39 cellular contexts compared by ENCODE assay signal in the genomic region with DNA sequence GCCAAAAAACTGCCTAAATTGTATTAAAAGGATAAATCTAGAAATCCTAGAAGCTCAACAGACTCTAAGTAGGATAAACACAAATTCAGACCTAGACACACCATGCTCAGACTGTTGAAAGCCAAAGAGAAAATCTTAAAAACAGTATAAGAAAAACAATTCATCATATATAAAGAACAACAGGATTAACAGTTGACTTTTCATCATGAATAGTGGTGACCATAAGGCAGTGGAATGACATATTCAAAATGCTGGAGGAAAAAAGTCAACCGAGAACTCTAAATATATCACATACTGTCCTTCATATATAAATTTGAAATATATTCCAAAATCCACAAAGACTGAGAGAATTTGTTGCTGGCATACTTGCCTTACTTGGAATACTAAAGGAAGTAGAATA.
"Had no signal": no experiment of that assay in that cellular context is flagged by ENCODE, and none has a peak within 500 bp of the region (broad histone marks: within the 10 kb centered on the region; RNA-seq: fewer than 3 reads in every experiment).

No MANE protein-coding gene starts in this region.

- H3K4me3 Mint-ChIP-seq: activated CD4-positive, alpha-beta memory T cell treated with anti-CD3 and anti-CD28 coated beads, Interleukin-2, amount 10 ng/mL, durations not matched to agents 7 days and 5 days; activated CD4-positive, alpha-beta T cell treated with anti-CD3 and anti-CD28 coated beads for 36 hours; activated CD4-positive, alpha-beta T cell treated with anti-CD3 and anti-CD28 coated beads, Interleukin-2, amount 10 ng/mL, durations not matched to agents 7 days and 5 days; activated CD8-positive, alpha-beta memory T cell treated with anti-CD3 and anti-CD28 coated beads, Interleukin-2, amount 10 ng/mL, durations not matched to agents 7 days and 5 days; activated CD8-positive, alpha-beta T cell treated with anti-CD3 and anti-CD28 coated beads, Interleukin-2, amount 10 ng/mL, durations not matched to agents 7 days and 5 days; activated naive CD4-positive, alpha-beta T cell treated with anti-CD3 and anti-CD28 coated beads, Interleukin-2, amount 10 ng/mL, durations not matched to agents 7 days and 5 days; activated naive CD4-positive, alpha-beta T cell treated with anti-CD3 and anti-CD28 coated beads, Interleukin-2, amount 50 U/mL, for 24 hours; activated naive CD8-positive, alpha-beta T cell; activated naive CD8-positive, alpha-beta T cell treated with anti-CD3 and anti-CD28 coated beads, Interleukin-2, amount 10 ng/mL, durations not matched to agents 7 days and 5 days; activated naive CD8-positive, alpha-beta T cell treated with anti-CD3 and anti-CD28 coated beads, Interleukin-2, amount 50 U/mL, for 24 hours; activated T-cell treated with anti-CD3 and anti-CD28 coated beads, Interleukin-2, amount 50 U/mL, for 24 hours; activated T-helper 17 cell treated with anti-CD3 and anti-CD28 coated beads, Interleukin-2, amount 50 U/mL, for 72 hours; brain; central memory CD8-positive, alpha-beta T cell; T-helper 1 cell treated with Interleukin-12 subunit alpha and Interleukin-12 subunit beta and Interleukin-4 antibody, amounts not matched to agents 30 μg/mL and 1 μg/mL, for 36 hours; T-helper 2 cell treated with Interferon-gamma antibody and Interleukin-4, amounts not matched to agents 5 μg/mL and 100 μg/mL, for 36 hours had no signal

- H3K4me1 ChIP-seq: ascending aorta had no signal

- ATAC-seq: activated CD4-positive, alpha-beta T cell treated with anti-CD3 and anti-CD28 coated beads for 36 hours; activated CD4-positive, CD25-positive, alpha-beta regulatory T cell treated with anti-CD3 and anti-CD28 coated beads, Interleukin-2, amount 50 U/mL, for 24 hours; activated CD8-positive, alpha-beta memory T cell treated with anti-CD3 and anti-CD28 coated beads, Interleukin-2, amount 10 ng/mL, durations not matched to agents 7 days and 5 days; activated CD8-positive, alpha-beta T cell treated with anti-CD3 and anti-CD28 coated beads, Interleukin-2, amount 10 ng/mL, durations not matched to agents 7 days and 5 days; activated naive CD8-positive, alpha-beta T cell treated with anti-CD3 and anti-CD28 coated beads, Interleukin-2, amount 50 U/mL, for 24 hours; activated T-helper 17 cell treated with anti-CD3 and anti-CD28 coated beads, Interleukin-2, amount 50 U/mL, for 72 hours had no signal

- H3K4me1 Mint-ChIP-seq: activated CD4-positive, alpha-beta memory T cell treated with anti-CD3 and anti-CD28 coated beads, Interleukin-2, amount 10 ng/mL, durations not matched to agents 7 days and 5 days; activated CD4-positive, alpha-beta T cell treated with anti-CD3 and anti-CD28 coated beads for 36 hours; activated CD4-positive, alpha-beta T cell treated with anti-CD3 and anti-CD28 coated beads, Interleukin-2, amount 10 ng/mL, durations not matched to agents 7 days and 5 days; activated CD8-positive, alpha-beta memory T cell treated with anti-CD3 and anti-CD28 coated beads, Interleukin-2, amount 10 ng/mL, durations not matched to agents 7 days and 5 days; activated naive CD4-positive, alpha-beta T cell treated with anti-CD3 and anti-CD28 coated beads, Interleukin-2, amount 10 ng/mL, durations not matched to agents 7 days and 5 days; activated naive CD4-positive, alpha-beta T cell treated with anti-CD3 and anti-CD28 coated beads, Interleukin-2, amount 50 U/mL, for 24 hours; activated naive CD8-positive, alpha-beta T cell treated with anti-CD3 and anti-CD28 coated beads, Interleukin-2, amount 10 ng/mL, durations not matched to agents 7 days and 5 days; activated naive CD8-positive, alpha-beta T cell treated with anti-CD3 and anti-CD28 coated beads, Interleukin-2, amount 50 U/mL, for 24 hours; activated T-helper 17 cell treated with anti-CD3 and anti-CD28 coated beads, Interleukin-2, amount 50 U/mL, for 72 hours; brain; central memory CD8-positive, alpha-beta T cell had no signal

- H3K27me3 ChIP-seq: ascending aorta, cardiac muscle cell had no signal

- H3K27me3 Mint-ChIP-seq: activated CD4-positive, alpha-beta memory T cell treated with anti-CD3 and anti-CD28 coated beads, Interleukin-2, amount 10 ng/mL, durations not matched to agents 7 days and 5 days; activated CD4-positive, alpha-beta T cell treated with anti-CD3 and anti-CD28 coated beads for 36 hours; activated CD4-positive, alpha-beta T cell treated with anti-CD3 and anti-CD28 coated beads, Interleukin-2, amount 10 ng/mL, durations not matched to agents 7 days and 5 days; activated CD8-positive, alpha-beta memory T cell treated with anti-CD3 and anti-CD28 coated beads, Interleukin-2, amount 10 ng/mL, durations not matched to agents 7 days and 5 days; activated naive CD4-positive, alpha-beta T cell treated with anti-CD3 and anti-CD28 coated beads, Interleukin-2, amount 10 ng/mL, durations not matched to agents 7 days and 5 days; activated naive CD4-positive, alpha-beta T cell treated with anti-CD3 and anti-CD28 coated beads, Interleukin-2, amount 50 U/mL, for 24 hours; activated naive CD8-positive, alpha-beta T cell; activated naive CD8-positive, alpha-beta T cell treated with anti-CD3 and anti-CD28 coated beads, Interleukin-2, amount 10 ng/mL, durations not matched to agents 7 days and 5 days; activated naive CD8-positive, alpha-beta T cell treated with anti-CD3 and anti-CD28 coated beads, Interleukin-2, amount 50 U/mL, for 24 hours; activated T-cell treated with anti-CD3 and anti-CD28 coated beads, Interleukin-2, amount 50 U/mL, for 24 hours; activated T-helper 17 cell treated with anti-CD3 and anti-CD28 coated beads, Interleukin-2, amount 50 U/mL, for 72 hours; brain; central memory CD8-positive, alpha-beta T cell had no signal

- H3K4me3 ChIP-seq: ascending aorta, cardiac muscle cell had no signal

- DNase-seq: activated CD4-positive, alpha-beta memory T cell treated with anti-CD3 and anti-CD28 coated beads, Interleukin-2, amount 10 ng/mL, durations not matched to agents 7 days and 5 days; activated CD4-positive, alpha-beta T cell treated with anti-CD3 and anti-CD28 coated beads for 1 hour; activated CD4-positive, alpha-beta T cell treated with anti-CD3 and anti-CD28 coated beads for 36 hours; activated CD4-positive, alpha-beta T cell treated with anti-CD3 and anti-CD28 coated beads for 48 hours; activated CD4-positive, alpha-beta T cell treated with anti-CD3 and anti-CD28 coated beads, Interleukin-2, amount 10 ng/mL, durations not matched to agents 7 days and 5 days; activated CD4-positive, alpha-beta T cell treated with anti-CD3 and anti-CD28 coated beads, Interleukin-2, amount 50 U/mL, for 48 hours; activated CD4-positive, CD25-positive, alpha-beta regulatory T cell; activated CD8-positive, alpha-beta memory T cell treated with anti-CD3 and anti-CD28 coated beads for 24 hours; activated CD8-positive, alpha-beta memory T cell treated with anti-CD3 and anti-CD28 coated beads, Interleukin-2, amount 10 ng/mL, durations not matched to agents 7 days and 5 days; activated CD8-positive, alpha-beta memory T cell treated with anti-CD3 and anti-CD28 coated beads, Interleukin-2, amount 50 U/mL, for 48 hours; activated CD8-positive, alpha-beta T cell treated with anti-CD3 and anti-CD28 coated beads, Interleukin-2, amount 10 ng/mL, durations not matched to agents 7 days and 5 days; activated effector memory CD4-positive, alpha-beta T cell treated with anti-CD3 and anti-CD28 coated beads, Interleukin-2, amount 50 U/mL, for 16 hours; activated naive CD4-positive, alpha-beta T cell treated with anti-CD3 and anti-CD28 coated beads, Interleukin-2, amount 10 ng/mL, durations not matched to agents 7 days and 5 days; activated naive CD4-positive, alpha-beta T cell treated with Interleukin-2 at 50 U/mL for 16 hours; activated naive CD8-positive, alpha-beta T cell treated with anti-CD3 and anti-CD28 coated beads, Interleukin-2, amount 10 ng/mL, durations not matched to agents 7 days and 5 days; activated naive CD8-positive, alpha-beta T cell treated with anti-CD3 and anti-CD28 coated beads, Interleukin-2, amount 50 U/mL, for 24 hours; activated T-cell treated with anti-CD3 and anti-CD28 coated beads, Interleukin-2, amount 50 U/mL, for 24 hours; activated T-cell treated with anti-CD3 and anti-CD28 coated beads, Interleukin-2, amount 50 U/mL, for 48 hours; amygdala; anterior cingulate cortex; caudate nucleus; cerebellar nuclear complex; T-helper 1 cell; T-helper 2 cell; T-helper 9 cell had no signal

- H3K27ac Mint-ChIP-seq: activated CD4-positive, alpha-beta memory T cell treated with anti-CD3 and anti-CD28 coated beads, Interleukin-2, amount 10 ng/mL, durations not matched to agents 7 days and 5 days; activated CD4-positive, alpha-beta T cell treated with anti-CD3 and anti-CD28 coated beads for 36 hours; activated CD4-positive, alpha-beta T cell treated with anti-CD3 and anti-CD28 coated beads, Interleukin-2, amount 10 ng/mL, durations not matched to agents 7 days and 5 days; activated CD8-positive, alpha-beta memory T cell treated with anti-CD3 and anti-CD28 coated beads, Interleukin-2, amount 10 ng/mL, durations not matched to agents 7 days and 5 days; activated CD8-positive, alpha-beta T cell treated with anti-CD3 and anti-CD28 coated beads, Interleukin-2, amount 10 ng/mL, durations not matched to agents 7 days and 5 days; activated naive CD4-positive, alpha-beta T cell treated with anti-CD3 and anti-CD28 coated beads, Interleukin-2, amount 10 ng/mL, durations not matched to agents 7 days and 5 days; activated naive CD4-positive, alpha-beta T cell treated with anti-CD3 and anti-CD28 coated beads, Interleukin-2, amount 50 U/mL, for 24 hours; activated naive CD8-positive, alpha-beta T cell; activated naive CD8-positive, alpha-beta T cell treated with anti-CD3 and anti-CD28 coated beads, Interleukin-2, amount 10 ng/mL, durations not matched to agents 7 days and 5 days; activated naive CD8-positive, alpha-beta T cell treated with anti-CD3 and anti-CD28 coated beads, Interleukin-2, amount 50 U/mL, for 24 hours; activated T-cell treated with anti-CD3 and anti-CD28 coated beads, Interleukin-2, amount 50 U/mL, for 24 hours; activated T-helper 17 cell treated with anti-CD3 and anti-CD28 coated beads, Interleukin-2, amount 50 U/mL, for 72 hours; brain; T-helper 1 cell treated with Interleukin-12 subunit alpha and Interleukin-12 subunit beta and Interleukin-4 antibody, amounts not matched to agents 30 μg/mL and 1 μg/mL, for 36 hours; T-helper 2 cell treated with Interferon-gamma antibody and Interleukin-4, amounts not matched to agents 5 μg/mL and 100 μg/mL, for 36 hours had no signal

- FAIRE-seq: bronchial epithelial cell, colon, TTC549 had no signal

- H3K36me3 ChIP-seq: ascending aorta, cardiac muscle cell had no signal

- H3K27ac ChIP-seq: ascending aorta, cardiac muscle cell, VCaP had no signal
